ENCODE assay signal across 1 cellular context in the genomic region with DNA sequence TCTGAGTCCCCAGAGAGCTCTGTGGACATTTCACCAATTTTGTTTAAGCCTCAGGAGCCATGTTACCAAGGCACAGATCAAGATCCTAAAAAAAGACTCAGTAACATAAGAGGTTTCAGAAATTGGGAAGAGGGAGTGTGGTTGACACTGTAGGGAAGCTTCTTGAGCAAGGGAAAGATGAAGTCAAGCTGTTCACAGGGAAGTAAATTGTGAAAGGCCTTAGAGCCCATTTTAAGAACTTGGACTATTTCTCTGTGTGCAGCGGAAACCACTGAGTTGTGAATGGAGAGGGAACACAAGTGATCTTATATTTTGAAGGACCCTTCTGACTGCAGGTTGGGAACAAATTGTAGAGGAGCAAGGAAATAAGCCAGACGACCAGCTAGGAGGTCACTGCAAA.
TF ChIP-seq lines count a peak whose summit lies in the region.

No MANE protein-coding gene starts in this region.

TF ChIP-seq in HepG2, 621 proteins besides CTCF, POLR2A, EP300 and RAD21:
- TF ChIP-seq, protein P1, sequence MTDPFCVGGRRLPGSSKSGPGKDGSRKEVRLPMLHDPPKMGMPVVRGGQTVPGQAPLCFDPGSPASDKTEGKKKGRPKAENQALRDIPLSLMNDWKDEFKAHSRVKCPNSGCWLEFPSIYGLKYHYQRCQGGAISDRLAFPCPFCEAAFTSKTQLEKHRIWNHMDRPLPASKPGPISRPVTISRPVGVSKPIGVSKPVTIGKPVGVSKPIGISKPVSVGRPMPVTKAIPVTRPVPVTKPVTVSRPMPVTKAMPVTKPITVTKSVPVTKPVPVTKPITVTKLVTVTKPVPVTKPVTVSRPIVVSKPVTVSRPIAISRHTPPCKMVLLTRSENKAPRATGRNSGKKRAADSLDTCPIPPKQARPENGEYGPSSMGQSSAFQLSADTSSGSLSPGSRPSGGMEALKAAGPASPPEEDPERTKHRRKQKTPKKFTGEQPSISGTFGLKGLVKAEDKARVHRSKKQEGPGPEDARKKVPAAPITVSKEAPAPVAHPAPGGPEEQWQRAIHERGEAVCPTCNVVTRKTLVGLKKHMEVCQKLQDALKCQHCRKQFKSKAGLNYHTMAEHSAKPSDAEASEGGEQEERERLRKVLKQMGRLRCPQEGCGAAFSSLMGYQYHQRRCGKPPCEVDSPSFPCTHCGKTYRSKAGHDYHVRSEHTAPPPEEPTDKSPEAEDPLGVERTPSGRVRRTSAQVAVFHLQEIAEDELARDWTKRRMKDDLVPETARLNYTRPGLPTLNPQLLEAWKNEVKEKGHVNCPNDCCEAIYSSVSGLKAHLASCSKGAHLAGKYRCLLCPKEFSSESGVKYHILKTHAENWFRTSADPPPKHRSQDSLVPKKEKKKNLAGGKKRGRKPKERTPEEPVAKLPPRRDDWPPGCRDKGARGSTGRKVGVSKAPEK (CRISPR knock-in tag; IDR thresholded peaks at IDR 0.05; ENCODE audit: borderline replicate concordance), result no peak
- TF ChIP-seq, protein P2, sequence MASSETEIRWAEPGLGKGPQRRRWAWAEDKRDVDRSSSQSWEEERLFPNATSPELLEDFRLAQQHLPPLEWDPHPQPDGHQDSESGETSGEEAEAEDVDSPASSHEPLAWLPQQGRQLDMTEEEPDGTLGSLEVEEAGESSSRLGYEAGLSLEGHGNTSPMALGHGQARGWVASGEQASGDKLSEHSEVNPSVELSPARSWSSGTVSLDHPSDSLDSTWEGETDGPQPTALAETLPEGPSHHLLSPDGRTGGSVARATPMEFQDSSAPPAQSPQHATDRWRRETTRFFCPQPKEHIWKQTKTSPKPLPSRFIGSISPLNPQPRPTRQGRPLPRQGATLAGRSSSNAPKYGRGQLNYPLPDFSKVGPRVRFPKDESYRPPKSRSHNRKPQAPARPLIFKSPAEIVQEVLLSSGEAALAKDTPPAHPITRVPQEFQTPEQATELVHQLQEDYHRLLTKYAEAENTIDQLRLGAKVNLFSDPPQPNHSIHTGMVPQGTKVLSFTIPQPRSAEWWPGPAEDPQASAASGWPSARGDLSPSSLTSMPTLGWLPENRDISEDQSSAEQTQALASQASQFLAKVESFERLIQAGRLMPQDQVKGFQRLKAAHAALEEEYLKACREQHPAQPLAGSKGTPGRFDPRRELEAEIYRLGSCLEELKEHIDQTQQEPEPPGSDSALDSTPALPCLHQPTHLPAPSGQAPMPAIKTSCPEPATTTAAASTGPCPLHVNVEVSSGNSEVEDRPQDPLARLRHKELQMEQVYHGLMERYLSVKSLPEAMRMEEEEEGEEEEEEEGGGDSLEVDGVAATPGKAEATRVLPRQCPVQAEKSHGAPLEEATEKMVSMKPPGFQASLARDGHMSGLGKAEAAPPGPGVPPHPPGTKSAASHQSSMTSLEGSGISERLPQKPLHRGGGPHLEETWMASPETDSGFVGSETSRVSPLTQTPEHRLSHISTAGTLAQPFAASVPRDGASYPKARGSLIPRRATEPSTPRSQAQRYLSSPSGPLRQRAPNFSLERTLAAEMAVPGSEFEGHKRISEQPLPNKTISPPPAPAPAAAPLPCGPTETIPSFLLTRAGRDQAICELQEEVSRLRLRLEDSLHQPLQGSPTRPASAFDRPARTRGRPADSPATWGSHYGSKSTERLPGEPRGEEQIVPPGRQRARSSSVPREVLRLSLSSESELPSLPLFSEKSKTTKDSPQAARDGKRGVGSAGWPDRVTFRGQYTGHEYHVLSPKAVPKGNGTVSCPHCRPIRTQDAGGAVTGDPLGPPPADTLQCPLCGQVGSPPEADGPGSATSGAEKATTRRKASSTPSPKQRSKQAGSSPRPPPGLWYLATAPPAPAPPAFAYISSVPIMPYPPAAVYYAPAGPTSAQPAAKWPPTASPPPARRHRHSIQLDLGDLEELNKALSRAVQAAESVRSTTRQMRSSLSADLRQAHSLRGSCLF (CRISPR knock-in tag; IDR thresholded peaks at IDR 0.05; ENCODE audit: borderline replicate concordance), result no peak
- TF ChIP-seq, protein P3, sequence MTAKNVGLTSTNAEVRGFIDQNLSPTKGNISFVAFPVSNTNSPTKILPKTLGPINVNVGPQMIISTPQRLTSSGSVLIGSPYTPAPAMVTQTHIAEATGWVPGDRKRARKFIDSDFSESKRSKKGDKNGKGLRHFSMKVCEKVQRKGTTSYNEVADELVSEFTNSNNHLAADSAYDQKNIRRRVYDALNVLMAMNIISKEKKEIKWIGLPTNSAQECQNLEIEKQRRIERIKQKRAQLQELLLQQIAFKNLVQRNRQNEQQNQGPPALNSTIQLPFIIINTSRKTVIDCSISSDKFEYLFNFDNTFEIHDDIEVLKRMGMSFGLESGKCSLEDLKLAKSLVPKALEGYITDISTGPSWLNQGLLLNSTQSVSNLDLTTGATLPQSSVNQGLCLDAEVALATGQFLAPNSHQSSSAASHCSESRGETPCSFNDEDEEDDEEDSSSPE (CRISPR knock-in tag; IDR thresholded peaks at IDR 0.05), result no peak
- TF ChIP-seq, protein P4, sequence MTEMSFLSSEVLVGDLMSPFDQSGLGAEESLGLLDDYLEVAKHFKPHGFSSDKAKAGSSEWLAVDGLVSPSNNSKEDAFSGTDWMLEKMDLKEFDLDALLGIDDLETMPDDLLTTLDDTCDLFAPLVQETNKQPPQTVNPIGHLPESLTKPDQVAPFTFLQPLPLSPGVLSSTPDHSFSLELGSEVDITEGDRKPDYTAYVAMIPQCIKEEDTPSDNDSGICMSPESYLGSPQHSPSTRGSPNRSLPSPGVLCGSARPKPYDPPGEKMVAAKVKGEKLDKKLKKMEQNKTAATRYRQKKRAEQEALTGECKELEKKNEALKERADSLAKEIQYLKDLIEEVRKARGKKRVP (CRISPR knock-in tag; IDR thresholded peaks at IDR 0.05), result no peak
- TF ChIP-seq ZFAT (CRISPR knock-in tag; conservative IDR thresholded peaks at IDR 0.05) (no peak), ZNF136 (CRISPR knock-in tag; IDR thresholded peaks at IDR 0.05; ENCODE audit: low read depth) (no peak)
